ENCODE assay signal across 20 cellular contexts in genomic region chr15:65336767-65337435, GRCh38. TPM values are rescaled to one million over a fixed set of nuclear protein-coding genes. Genes with fewer than 3 reads are reported as not detected.
DNase-seq lines count a peak whose midpoint lies in the region; ATAC-seq and TF ChIP-seq lines count a peak whose summit lies in the region.
"Had no signal": no experiment of that assay in that cellular context is flagged by ENCODE, and none has a peak within 500 bp of the region (broad histone marks: within the 10 kb centered on the region; RNA-seq: fewer than 3 reads in every experiment).

No MANE protein-coding gene starts in this region.

- H3K79me2 ChIP-seq in SK-N-SH (ENCODE audit: insufficient read depth) (no peaks in the 10 kb centered on the region), OCI-LY7 (ENCODE audit: insufficient read depth, low read depth, low read length) (no peaks in the 10 kb centered on the region)

- H3K4me1 ChIP-seq in SK-N-SH (ENCODE audit: control insufficient read depth in 1 of 2, insufficient read depth in 2 of 2, low read depth in 1 of 2, low read length in 1 of 2), result peaks cover 0 to 44% of the 10 kb centered on the region in 2 experiments; a peak in 1 of 4 replicates
- peaks cover 7% of the 10 kb centered on the region for H3K4me1 ChIP-seq in OCI-LY7 (ENCODE audit: insufficient read depth, low read length, poor library complexity, severe bottlenecking)
- H3K4me1 ChIP-seq: vagina had no signal

- H3K27ac Mint-ChIP-seq in glutamatergic neuron (ENCODE audit: unreplicated experiment) (peak overlapping the region; percentile 100), type B pancreatic cell (no peak overlapping the region)
- H3K27ac Mint-ChIP-seq: activated CD4-positive, alpha-beta T cell treated with anti-CD3 and anti-CD28 coated beads, Interleukin-2, amount 10 ng/mL, durations not matched to agents 7 days and 5 days; activated T-cell treated with anti-CD3 and anti-CD28 coated beads, Interleukin-2, amount 50 U/mL, for 72 hours; stimulated activated naive CD8-positive, alpha-beta T cell treated with anti-CD3 and anti-CD28 coated beads, Interleukin-15, Interleukin-2, amounts not matched to agents 100 ng/mL and 50 ng/mL, for 24 hours; T-helper 2 cell treated with Interferon-gamma antibody and Interleukin-4, amounts not matched to agents 5 μg/mL and 100 μg/mL, for 36 hours had no signal

- H3K9ac ChIP-seq in SK-N-SH, result no peak overlapping the region
- H3K9ac ChIP-seq: KMS-11 had no signal

- ATAC-seq in SK-N-SH treated with all-trans-retinoic acid at 6 μM for 48 hours, result no peak
- no peak for ATAC-seq in HG02678 (IDR thresholded peaks at IDR 0.05; ENCODE audit: unreplicated experiment)
- ATAC-seq: activated T-cell treated with anti-CD3 and anti-CD28 coated beads, Interleukin-2, amount 50 U/mL, for 72 hours had no signal

- no peaks in the 10 kb centered on the region for H3K9me2 ChIP-seq in SK-N-SH
- no peaks in the 10 kb centered on the region for H3K9me2 ChIP-seq in OCI-LY7 (ENCODE audit: insufficient read depth, low read length)

- H3K4me2 ChIP-seq in SK-N-SH (no peak overlapping the region), OCI-LY7 (ENCODE audit: low read length) (no peak overlapping the region)
- H3K4me2 ChIP-seq: KMS-11 had no signal

- H3K4me3 Mint-ChIP-seq in glutamatergic neuron (ENCODE audit: unreplicated experiment) (peak overlapping the region; percentile 79), type B pancreatic cell (peak overlapping the region; percentile 49)
- H3K4me3 Mint-ChIP-seq: activated CD4-positive, alpha-beta T cell treated with anti-CD3 and anti-CD28 coated beads, Interleukin-2, amount 10 ng/mL, durations not matched to agents 7 days and 5 days; activated T-cell treated with anti-CD3 and anti-CD28 coated beads, Interleukin-2, amount 50 U/mL, for 72 hours; stimulated activated naive CD8-positive, alpha-beta T cell treated with anti-CD3 and anti-CD28 coated beads, Interleukin-15, Interleukin-2, amounts not matched to agents 100 ng/mL and 50 ng/mL, for 24 hours; T-helper 2 cell treated with Interferon-gamma antibody and Interleukin-4, amounts not matched to agents 5 μg/mL and 100 μg/mL, for 36 hours had no signal

- BruUV-seq in OCI-LY7 (replicated peaks; lab: Mats Ljungman, UMichigan), result no TSS peak

- TF ChIP-seq EP300 in SK-N-SH (IDR thresholded peaks at IDR 0.05; ENCODE audit: borderline replicate concordance in 1 of 2, low read depth in 1 of 2, low read length in 1 of 2), result no peak

- WGBS in SK-N-SH (ENCODE audit: low lambda C conversion rate), result 60% methylated on average over 17 of the region's 19 CpGs

- peak; percentile 57 for DNase-seq in SK-N-SH
- DNase-seq in NCI-H524 treated with DMSO at 0.1 percent for 48 hours (lab: John Stamatoyannopoulos, UW), result peak; percentile 94
- peak; percentile 73 for DNase-seq in glutamatergic neuron
- DNase-seq in type B pancreatic cell (ENCODE audit: extremely low spot score, unreplicated experiment), result no peak
- DNase-seq in glomerular visceral epithelial cell (ENCODE audit: extremely low spot score), result no peak
- no peak for DNase-seq in OCI-LY7 (ENCODE audit: low spot score)
- DNase-seq: activated CD4-positive, alpha-beta T cell treated with anti-CD3 and anti-CD28 coated beads, Interleukin-2, amount 10 ng/mL, durations not matched to agents 7 days and 5 days; activated T-cell treated with anti-CD3 and anti-CD28 coated beads, Interleukin-2, amount 50 U/mL, for 72 hours; caudate nucleus; mammary epithelial cell; occipital lobe had no signal

- H3K27me3 Mint-ChIP-seq in glutamatergic neuron (ENCODE audit: unreplicated experiment) (peaks cover 47% of the 10 kb centered on the region), type B pancreatic cell (no peaks in the 10 kb centered on the region)

- H4K20me1 ChIP-seq in SK-N-SH (ENCODE audit: insufficient read depth) (no peaks in the 10 kb centered on the region), OCI-LY7 (ENCODE audit: insufficient read depth, low read length) (no peaks in the 10 kb centered on the region)

- no peak for TF ChIP-seq CTCF in SK-N-SH (IDR thresholded peaks at IDR 0.05)
- TF ChIP-seq CTCF in glutamatergic neuron (IDR thresholded peaks at IDR 0.05; ENCODE audit: partially characterized antibody, unreplicated experiment), result no peak
- no peak for TF ChIP-seq CTCF in type B pancreatic cell (conservative IDR thresholded peaks at IDR 0.05)
- TF ChIP-seq CTCF in OCI-LY7 (conservative IDR thresholded peaks at IDR 0.05; ENCODE audit: low read length), result no peak

- H3K27ac ChIP-seq in SK-N-SH (ENCODE audit: low read depth in 2 of 2, low read length in 1 of 2) (no peak overlapping the region), OCI-LY7 (ENCODE audit: low read depth, low read length, poor library complexity, severe bottlenecking) (no peak overlapping the region)
- H3K27ac ChIP-seq: KMS-11, vagina had no signal

- no peak for TF ChIP-seq RAD21 in SK-N-SH (IDR thresholded peaks at IDR 0.05; ENCODE audit: low read length)

- H3K36me3 Mint-ChIP-seq in glutamatergic neuron (ENCODE audit: unreplicated experiment), result no peaks in the 10 kb centered on the region
- no peaks in the 10 kb centered on the region for H3K36me3 Mint-ChIP-seq in type B pancreatic cell

- intact Hi-C loops in OCI-LY7 (cut with micrococcal nuclease; ENCODE audit: unreplicated experiment), result no loop called here

- H3K9me3 ChIP-seq in SK-N-SH, result no peaks in the 10 kb centered on the region
- H3K9me3 ChIP-seq in OCI-LY7 (ENCODE audit: low read length), result no peaks in the 10 kb centered on the region
- H3K9me3 ChIP-seq: vagina had no signal

- no peaks in the 10 kb centered on the region for H3K36me3 ChIP-seq in SK-N-SH (replicated peaks in 1 of 2; ENCODE audit: control insufficient read depth in 1 of 2, insufficient read depth in 2 of 2, low read length in 1 of 2)
- H3K36me3 ChIP-seq in OCI-LY7 (ENCODE audit: insufficient read depth, low read length), result no peaks in the 10 kb centered on the region
- H3K36me3 ChIP-seq: vagina had no signal

- CTCF ChIA-PET in SK-N-SH (lab: Yijun Ruan, JAX) (interaction anchor here (1.0 to 7.7 kb wide), 5 partner anchors 19 to 49 kb away, joined by 3 to 57 read pairs (median 4); no protein-coding TSS in a partner anchor), OCI-LY7 (lab: Charles Lee; ENCODE audit: unreplicated experiment) (no interaction called here)

- H3K9me3 Mint-ChIP-seq in glutamatergic neuron (ENCODE audit: unreplicated experiment), result peaks cover 36% of the 10 kb centered on the region
- no peaks in the 10 kb centered on the region for H3K9me3 Mint-ChIP-seq in type B pancreatic cell
- H3K9me3 Mint-ChIP-seq: activated CD4-positive, alpha-beta T cell treated with anti-CD3 and anti-CD28 coated beads, Interleukin-2, amount 10 ng/mL, durations not matched to agents 7 days and 5 days; activated T-cell treated with anti-CD3 and anti-CD28 coated beads, Interleukin-2, amount 50 U/mL, for 72 hours; stimulated activated naive CD8-positive, alpha-beta T cell treated with anti-CD3 and anti-CD28 coated beads, Interleukin-15, Interleukin-2, amounts not matched to agents 100 ng/mL and 50 ng/mL, for 24 hours; T-helper 2 cell treated with Interferon-gamma antibody and Interleukin-4, amounts not matched to agents 5 μg/mL and 100 μg/mL, for 36 hours had no signal

- H3F3A ChIP-seq in SK-N-SH (replicated peaks; ENCODE audit: insufficient read depth), result no peaks in the 10 kb centered on the region

- H3K27me3 ChIP-seq in SK-N-SH (ENCODE audit: insufficient read depth), result no peaks in the 10 kb centered on the region
- H3K27me3 ChIP-seq: vagina had no signal

- no peak overlapping the region for H3K4me3 ChIP-seq in SK-N-SH (ENCODE audit: low read depth in 2 of 2, low read length in 1 of 2)
- H3K4me3 ChIP-seq in OCI-LY7 (ENCODE audit: low read depth, low read length, poor library complexity, severe bottlenecking), result no peak overlapping the region
- H3K4me3 ChIP-seq: vagina had no signal

- H2AFZ ChIP-seq in SK-N-SH (ENCODE audit: low read depth), result no peak overlapping the region
- no peak overlapping the region for H2AFZ ChIP-seq in OCI-LY7 (ENCODE audit: low read length)

- POLR2A ChIA-PET in SK-N-SH (lab: Yijun Ruan, JAX), result interaction anchor here (1.4 kb wide), 1 partner anchor 24 kb away, joined by 3 read pairs; no protein-coding TSS in a partner anchor
- POLR2A ChIA-PET in OCI-LY7 (lab: Charles Lee), result no interaction called here

- H3K4me1 Mint-ChIP-seq in glutamatergic neuron (ENCODE audit: low read depth, unreplicated experiment) (peaks cover 64% of the 10 kb centered on the region), type B pancreatic cell (ENCODE audit: unreplicated experiment) (peaks cover 41% of the 10 kb centered on the region)

TF ChIP-seq in SK-N-SH, 30 proteins besides CTCF, POLR2A, EP300 and RAD21 (continues in another document):
- TF ChIP-seq GATA2 (CRISPR knock-in tag; IDR thresholded peaks at IDR 0.05), result no peak

TF ChIP-seq in SK-N-SH treated with all-trans-retinoic acid at 6 μM for 48 hours, 23 proteins besides CTCF, POLR2A, EP300 and RAD21 (continues in another document):
- no peak for TF ChIP-seq ZC3H10 (CRISPR knock-in tag; IDR thresholded peaks at IDR 0.05)

RNA-seq across cellular contexts. Expression of gene RNU5B-1, which starts 32.4 kb away (rescaled TPM):
- not detected in 2 replicates for polyA plus RNA-seq in SK-N-SH (2012; rRNA removed)
- polyA plus RNA-seq in SK-N-SH (2012; cell fraction: cytosol; rRNA removed), result not detected in 2 replicates
- polyA plus RNA-seq in SK-N-SH (2012; cell fraction: nucleus; rRNA removed), result not detected in 2 replicates
- total RNA-seq in glutamatergic neuron (ENCODE audit: unreplicated experiment) (not detected), type B pancreatic cell (ENCODE audit: low replicate concordance) (15.0 and 16.3 TPM in 2 replicates), OCI-LY7 (2022) (not detected in 2 replicates)
- total RNA-seq in OCI-LY7 (2014; rRNA removed; shearing (Covaris generic)), result not detected in 2 replicates
- total RNA-seq: activated T-cell treated with anti-CD3 and anti-CD28 coated beads, Interleukin-2, amount 50 U/mL, for 72 hours; fibroblast of villous mesenchyme; mammary epithelial cell; occipital lobe; RPMI7951; skeletal muscle tissue; vagina had no signal
- polyA plus RNA-seq: mammary epithelial cell had no signal

RNA-seq across cellular contexts. Expression of gene IGDCC3, which starts 40.9 kb away (rescaled TPM):
- polyA plus RNA-seq in SK-N-SH (2012; rRNA removed), result 0.37 and 0.43 TPM in 2 replicates
- 0.22 and 0.23 TPM in 2 replicates for polyA plus RNA-seq in SK-N-SH (2012; cell fraction: cytosol; rRNA removed)
- 1.2 TPM in 2 replicates for polyA plus RNA-seq in SK-N-SH (2012; cell fraction: nucleus; rRNA removed)
- total RNA-seq in glutamatergic neuron (ENCODE audit: unreplicated experiment) (342 TPM), type B pancreatic cell (ENCODE audit: low replicate concordance) (18.8 and 169 TPM in 2 replicates), OCI-LY7 (2022) (not detected in 2 replicates)
- not detected in 2 replicates for total RNA-seq in OCI-LY7 (2014; rRNA removed; shearing (Covaris generic))
- total RNA-seq: activated CD4-positive, alpha-beta T cell treated with anti-CD3 and anti-CD28 coated beads, Interleukin-2, amount 10 ng/mL, durations not matched to agents 7 days and 5 days; activated T-cell treated with anti-CD3 and anti-CD28 coated beads, Interleukin-2, amount 50 U/mL, for 72 hours; mammary epithelial cell; RPMI7951 had no signal
- polyA plus RNA-seq: mammary epithelial cell had no signal

RNA-seq across cellular contexts. Expression of gene RNU5A-1, which starts 41.0 kb away (rescaled TPM):
- polyA plus RNA-seq in SK-N-SH (2012; rRNA removed), result not detected in 2 replicates
- not detected in 2 replicates for polyA plus RNA-seq in SK-N-SH (2012; cell fraction: cytosol; rRNA removed)
- polyA plus RNA-seq in SK-N-SH (2012; cell fraction: nucleus; rRNA removed), result not detected in 2 replicates
- total RNA-seq in glutamatergic neuron (ENCODE audit: unreplicated experiment), result not detected
- total RNA-seq in type B pancreatic cell (ENCODE audit: low replicate concordance), result not detected in 2 replicates
- not detected in 2 replicates for total RNA-seq in OCI-LY7 (2014; rRNA removed; shearing (Covaris generic))
- not detected in 2 replicates for total RNA-seq in OCI-LY7 (2022)
- total RNA-seq: activated CD4-positive, alpha-beta T cell treated with anti-CD3 and anti-CD28 coated beads, Interleukin-2, amount 10 ng/mL, durations not matched to agents 7 days and 5 days; activated T-cell treated with anti-CD3 and anti-CD28 coated beads, Interleukin-2, amount 50 U/mL, for 72 hours; fibroblast of villous mesenchyme; mammary epithelial cell; occipital lobe; RPMI7951; skeletal muscle tissue; vagina had no signal
- polyA plus RNA-seq: mammary epithelial cell had no signal

RNA-seq across cellular contexts. Expression of gene PARP16, which starts 50.2 kb away (rescaled TPM):
- 6.3 and 6.5 TPM in 2 replicates for polyA plus RNA-seq in SK-N-SH (2012; rRNA removed)
- 6.0 and 7.8 TPM in 2 replicates for polyA plus RNA-seq in SK-N-SH (2012; cell fraction: cytosol; rRNA removed)
- 6.0 and 8.5 TPM in 2 replicates for polyA plus RNA-seq in SK-N-SH (2012; cell fraction: nucleus; rRNA removed)
- 6.8 TPM for total RNA-seq in glutamatergic neuron (ENCODE audit: unreplicated experiment)
- 8.0 and 12.7 TPM in 2 replicates for total RNA-seq in type B pancreatic cell (ENCODE audit: low replicate concordance)
- 10.8 and 21.2 TPM in 2 replicates for total RNA-seq in OCI-LY7 (2014; rRNA removed; shearing (Covaris generic))
- 24.9 and 26.0 TPM in 2 replicates for total RNA-seq in OCI-LY7 (2022)

Comparison
In these comparisons a context has a peak if more than half of its experiments do, and no peak if none do; other contexts are left out.
1. DNase-seq: peak in SK-N-SH (single experiment), NCI-H524 treated with DMSO at 0.1 percent for 48 hours (single experiment) and glutamatergic neuron (single experiment); none in type B pancreatic cell (single experiment), glomerular visceral epithelial cell (single experiment) and OCI-LY7 (single experiment).
2. RNA of gene IGDCC3, which starts 40.9 kb away (total RNA-seq): 342 TPM in glutamatergic neuron (single experiment) and 18.8 to 169 TPM in type B pancreatic cell; not detected in OCI-LY7; every median in the first group is over 10 times any median in the second.